In the genomic region with DNA sequence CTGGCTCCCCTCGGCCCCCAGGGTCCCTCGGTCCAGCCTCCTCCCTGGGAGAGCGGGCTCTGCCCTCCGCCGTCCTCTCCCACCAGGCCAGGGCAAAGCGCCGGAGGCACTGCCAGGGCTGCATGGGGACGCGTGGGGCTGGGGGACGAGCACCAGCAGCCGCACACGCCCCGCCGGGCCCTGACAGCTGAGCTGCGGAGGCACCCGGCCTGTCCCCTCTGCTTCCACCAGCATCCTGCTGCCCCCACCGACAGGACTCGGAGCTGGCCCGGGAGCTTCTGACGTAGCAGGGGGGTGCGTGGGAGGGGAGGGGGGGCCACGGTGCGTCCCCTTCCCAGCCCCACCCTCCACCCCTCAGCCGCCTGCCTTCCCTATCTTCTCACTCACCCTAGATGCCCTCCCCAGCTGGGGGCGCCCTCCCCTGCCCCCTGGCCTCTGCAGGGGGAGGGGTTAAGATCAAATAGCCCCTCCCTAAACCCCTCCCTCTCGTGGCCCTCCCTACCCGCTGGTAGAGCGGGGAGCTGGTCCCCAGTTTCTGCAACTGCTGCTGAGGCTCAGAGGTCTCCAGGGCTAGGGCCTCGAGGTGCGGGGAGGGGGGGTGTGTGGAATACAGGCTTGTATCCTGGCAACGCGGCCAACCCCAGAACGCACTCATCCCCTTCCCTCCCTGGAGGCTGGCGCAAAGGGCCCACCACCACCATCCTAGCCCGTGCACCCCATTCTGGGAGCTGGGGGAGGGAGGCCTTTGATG, we compare ENCODE assay signal across 9 cellular contexts. TPM values are rescaled to one million over a fixed set of nuclear protein-coding genes. Genes with fewer than 3 reads are reported as not detected.
DNase-seq lines count a peak whose midpoint lies in the region; ATAC-seq, FAIRE-seq and TF ChIP-seq lines count a peak whose summit lies in the region.
"Had no signal": no experiment of that assay in that cellular context is flagged by ENCODE, and none has a peak within 500 bp of the region (broad histone marks: within the 10 kb centered on the region; RNA-seq: fewer than 3 reads in every experiment).

No MANE protein-coding gene starts in this region.

- peak overlapping the region in 1 of 4 donors; percentile 71 for H3K4me3 ChIP-seq in pancreas

- H3K27me3 ChIP-seq in pancreas: no peaks in the 10 kb centered on the region

- WGBS in pancreas, 2 donors: 33 to 43% methylated on average over 19 to 35 of the region's 35 CpGs

- 0 out of 3 replicates have a peak, but pooled peaks have one; percentile 18 for TF ChIP-seq CTCF in GM12872 (IDR thresholded peaks at IDR 0.05; ENCODE audit: insufficient read depth, low read depth, low read length)
- TF ChIP-seq CTCF in brain (conservative IDR thresholded peaks at IDR 0.05): peak in 1 of 2 experiments; percentile 49
- TF ChIP-seq CTCF in pancreas (IDR thresholded peaks at IDR 0.05): no peak

- peaks cover 0 to 3% (median 0%) of the 10 kb centered on the region in 5 experiments for H3K9me3 Mint-ChIP-seq in brain

- peaks cover 10% of the 10 kb centered on the region for H3K27me3 Mint-ChIP-seq in brain

- intact Hi-C loops in pancreas (cut with DNase I): loop anchor here in 1 of 3 donors (10.0 kb wide), 1 partner anchor 50 kb away; no protein-coding TSS in a partner anchor

- H3K36me3 ChIP-seq in pancreas: no peaks in the 10 kb centered on the region

- no peaks in the 10 kb centered on the region for H3K36me3 Mint-ChIP-seq in brain

- no peak for ATAC-seq in pancreas
- ATAC-seq in GM21737 (IDR thresholded peaks at IDR 0.05; ENCODE audit: unreplicated experiment): no peak
- ATAC-seq in GM19455 (IDR thresholded peaks at IDR 0.05; ENCODE audit: unreplicated experiment): no peak

- H3K27ac ChIP-seq in pancreas: no peak overlapping the region

- peaks cover 78% of the 10 kb centered on the region for H3K4me1 Mint-ChIP-seq in brain

- no peaks in the 10 kb centered on the region for H3K9me3 ChIP-seq in pancreas

- peak overlapping the region in 4 of 5 experiments; percentile 45 to 98 (median 88) for H3K27ac Mint-ChIP-seq in brain

- peak; percentile 72 for DNase-seq in NCI-H2227 (lab: John Stamatoyannopoulos, UW; ENCODE audit: unreplicated experiment)
- peak in 4 of 6 donors; percentile 24 to 82 (median 40) for DNase-seq in pancreas
- no peak for DNase-seq in DMS153 treated with DMSO at 0.1 percent for 48 hours (lab: John Stamatoyannopoulos, UW; ENCODE audit: unreplicated experiment)
- DNase-seq in NCI-H510A (lab: John Stamatoyannopoulos, UW): no peak

- H3K4me1 ChIP-seq in pancreas: peaks cover 0 to 5% (median 4%) of the 10 kb centered on the region in 3 donors

- no peak for FAIRE-seq in pancreas (lab: Jason Lieb, UNC)
- FAIRE-seq: colon had no signal

- peak overlapping the region; percentile 80 to 85 (median 83) for H3K4me3 Mint-ChIP-seq in brain

RNA-seq across cellular contexts. Expression of gene SRCIN1, which starts 1.1 kb away (rescaled TPM):
- polyA plus RNA-seq in brain (ENCODE audit: insufficient read depth, low read depth, low replicate concordance) (42.9 TPM), pancreas (10 to 100 TPM; 18.4 to 30.3 TPM)
- 1 to 10 TPM; 5.8 to 9.3 (median 8.2) TPM for total RNA-seq in pancreas

Comparison
In these comparisons a context has a peak if more than half of its experiments do, and no peak if none do; other contexts are left out.
1. DNase-seq: peak in NCI-H2227 (single experiment) and pancreas (4 of 6); none in DMS153 treated with DMSO at 0.1 percent for 48 hours (single experiment) and NCI-H510A (single experiment).